ENCODE assay signal across 28 cellular contexts in genomic region chr1:229975047-229975446, GRCh38.
"Had no signal": no experiment of that assay in that cellular context is flagged by ENCODE, and none has a peak within 500 bp of the region (broad histone marks: within the 10 kb centered on the region; RNA-seq: fewer than 3 reads in every experiment).

No MANE protein-coding gene starts in this region.

- FAIRE-seq: colon, endometrium, endothelial cell of umbilical vein, frontal cortex had no signal

- H3K79me2 ChIP-seq: hepatocyte had no signal

- H3K4me3 ChIP-seq: colonic mucosa, coronary artery, dorsolateral prefrontal cortex, esophagus squamous epithelium, gastrocnemius medialis, gastroesophageal sphincter, heart left ventricle, heart right ventricle, hepatocyte had no signal

- H3K9me3 ChIP-seq: colonic mucosa, gastrocnemius medialis had no signal

- ATAC-seq: effector memory CD8-positive, alpha-beta T cell; esophagus mucosa; foreskin keratinocyte; gastrocnemius medialis; gastroesophageal sphincter; heart left ventricle; heart right ventricle had no signal

- H2AFZ ChIP-seq: hepatocyte had no signal

- H3K27me3 ChIP-seq: colonic mucosa, dorsolateral prefrontal cortex, esophagus squamous epithelium, foreskin keratinocyte, gastrocnemius medialis, gastroesophageal sphincter, heart left ventricle, heart right ventricle, hepatocyte had no signal

- H3K4me1 ChIP-seq: colonic mucosa, esophagus squamous epithelium, gastrocnemius medialis, gastroesophageal sphincter, heart left ventricle, heart right ventricle had no signal

- H3K27ac ChIP-seq: colonic mucosa, coronary artery, dorsolateral prefrontal cortex, epithelial cell of prostate, esophagus squamous epithelium, foreskin keratinocyte, gastrocnemius medialis, gastroesophageal sphincter, heart left ventricle, heart right ventricle, hepatocyte had no signal

- H3K4me2 ChIP-seq: hepatocyte had no signal

- H3K36me3 ChIP-seq: colonic mucosa, esophagus squamous epithelium, gastrocnemius medialis, gastroesophageal sphincter, heart left ventricle, heart right ventricle had no signal

- DNase-seq: colonic mucosa; cortex of kidney; dermis blood vessel endothelial cell; dorsolateral prefrontal cortex; effector CD4-positive, alpha-beta T cell; effector CD8-positive, alpha-beta T cell; effector memory CD4-positive, alpha-beta T cell; effector memory CD8-positive, alpha-beta T cell; endodermal cell; erythroblast; esophagus squamous epithelium; foreskin fibroblast; foreskin keratinocyte; foreskin melanocyte; gastrocnemius medialis; glutamatergic neuron; head of caudate nucleus; heart left ventricle; heart right ventricle had no signal
